Comparison of ENCODE assay signal across 12 cellular contexts in the genomic region with DNA sequence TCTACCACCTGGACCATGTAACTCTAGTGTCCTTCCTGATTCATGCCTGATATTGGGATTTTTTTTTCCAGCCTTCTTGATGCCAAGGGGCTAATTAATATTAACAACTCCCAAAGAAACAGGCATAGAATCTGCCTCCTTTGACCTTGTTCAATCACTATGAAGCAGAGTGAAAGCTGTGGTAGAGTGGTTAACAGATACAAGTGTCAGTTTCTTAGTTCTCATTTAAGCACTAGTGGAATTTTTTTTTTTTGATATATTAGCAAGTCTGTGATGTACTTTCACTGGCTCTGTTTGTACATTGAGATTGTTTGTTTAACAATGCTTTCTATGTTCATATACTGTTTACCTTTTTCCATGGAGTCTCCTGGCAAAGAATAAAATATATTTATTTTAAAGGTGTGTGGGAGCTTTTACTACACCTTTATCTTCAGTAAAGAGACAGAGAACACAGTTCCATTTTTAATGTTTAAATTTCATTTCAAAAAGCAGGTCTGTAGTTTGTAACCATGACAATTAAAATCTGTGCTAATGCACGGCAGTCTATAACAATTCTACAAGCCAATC.
"Had no signal": no experiment of that assay in that cellular context is flagged by ENCODE, and none has a peak within 500 bp of the region (broad histone marks: within the 10 kb centered on the region; RNA-seq: fewer than 3 reads in every experiment).

No MANE protein-coding gene starts in this region.

- H3K4me3 Mint-ChIP-seq: activated naive CD8-positive, alpha-beta T cell treated with anti-CD3 and anti-CD28 coated beads, Interleukin-2, amount 10 ng/mL, durations not matched to agents 7 days and 5 days; T-cell had no signal

- H3K27me3 Mint-ChIP-seq: activated naive CD8-positive, alpha-beta T cell treated with anti-CD3 and anti-CD28 coated beads, Interleukin-2, amount 10 ng/mL, durations not matched to agents 7 days and 5 days; T-cell had no signal

- DNase-seq: activated effector memory CD4-positive, alpha-beta T cell treated with Interleukin-2 at 50 U/mL for 16 hours; activated naive CD8-positive, alpha-beta T cell treated with anti-CD3 and anti-CD28 coated beads, Interleukin-2, amount 10 ng/mL, durations not matched to agents 7 days and 5 days; aorta; kidney; posterior cingulate gyrus; T-cell; T1000 had no signal

- ATAC-seq: T-cell had no signal

- H3K27ac ChIP-seq: breast epithelium, right atrium auricular region, skin epidermis, tibial nerve, vagina had no signal

- H3K4me1 Mint-ChIP-seq: activated naive CD8-positive, alpha-beta T cell treated with anti-CD3 and anti-CD28 coated beads, Interleukin-2, amount 10 ng/mL, durations not matched to agents 7 days and 5 days had no signal

- H3K27ac Mint-ChIP-seq: activated naive CD8-positive, alpha-beta T cell treated with anti-CD3 and anti-CD28 coated beads, Interleukin-2, amount 10 ng/mL, durations not matched to agents 7 days and 5 days had no signal

- H3K9me3 Mint-ChIP-seq: activated naive CD8-positive, alpha-beta T cell treated with anti-CD3 and anti-CD28 coated beads, Interleukin-2, amount 10 ng/mL, durations not matched to agents 7 days and 5 days; T-cell had no signal
